8 cellular contexts compared by ENCODE assay signal in the genomic region with DNA sequence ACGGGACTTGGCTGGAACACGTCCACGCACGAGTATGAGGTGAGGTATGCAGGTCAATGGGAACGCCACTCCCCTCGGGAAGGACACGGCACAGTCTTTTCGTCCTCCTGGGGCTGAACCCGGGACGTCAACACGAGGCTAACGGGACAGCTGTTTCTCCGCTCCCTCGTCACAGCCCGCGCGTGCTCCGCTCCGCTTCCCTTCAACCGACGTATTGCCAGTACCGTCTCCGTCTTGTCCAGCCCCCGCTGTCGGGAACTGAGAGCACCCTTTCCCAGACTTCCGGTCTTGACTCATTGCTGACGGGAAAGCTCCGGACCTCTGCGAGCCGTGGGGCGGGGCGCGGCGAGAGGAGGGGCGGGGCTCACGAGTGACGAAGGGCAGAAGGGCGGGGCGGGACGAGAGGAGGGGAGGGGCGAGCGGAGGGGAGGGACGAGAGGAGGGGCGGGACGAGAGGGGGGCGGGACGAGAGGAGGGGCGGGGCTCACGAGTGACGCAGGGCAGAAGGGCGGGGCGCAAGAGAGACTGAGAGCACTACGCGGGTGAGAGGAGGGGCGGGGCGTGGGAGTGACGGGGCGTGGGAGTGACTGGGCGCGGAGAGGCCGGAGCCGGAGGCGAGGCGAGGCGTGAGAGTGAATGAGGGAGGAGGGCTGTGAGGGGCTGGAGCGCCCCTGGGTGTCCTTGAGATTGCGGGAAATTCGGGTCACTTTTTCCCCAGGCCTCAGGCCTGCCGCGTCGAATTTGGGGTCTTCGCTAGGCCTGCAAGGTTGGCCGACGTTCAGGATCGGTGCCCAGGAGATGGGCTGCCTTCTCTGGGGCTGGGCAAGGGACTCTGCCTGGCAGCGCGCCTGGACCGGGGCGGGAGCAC. TPM values are rescaled to one million over a fixed set of nuclear protein-coding genes. Genes with fewer than 3 reads are reported as not detected.
DNase-seq lines count a peak whose midpoint lies in the region; ATAC-seq, FAIRE-seq and TF ChIP-seq lines count a peak whose summit lies in the region.

No MANE protein-coding gene starts in this region.

- H3K4me2 ChIP-seq in SU-DHL-6 (ENCODE audit: low read depth, low read length, poor library complexity, severe bottlenecking) = peak overlapping the region; percentile 78
- peak overlapping the region; percentile 99 for H3K4me2 ChIP-seq in parathyroid adenoma (ENCODE audit: low read length)

- H3K27me3 ChIP-seq in SU-DHL-6 (ENCODE audit: low read length) (no peaks in the 10 kb centered on the region), parathyroid adenoma (ENCODE audit: control insufficient read depth, insufficient read depth, low read length) (no peaks in the 10 kb centered on the region), tibial artery (no peaks in the 10 kb centered on the region)

- no peak overlapping the region for H3K27ac ChIP-seq in SU-DHL-6 (ENCODE audit: low read depth, low read length)
- peak overlapping the region; percentile 93 for H3K27ac ChIP-seq in parathyroid adenoma
- peak overlapping the region; percentile 89 to 92 for H3K27ac ChIP-seq in tibial artery

- no peaks in the 10 kb centered on the region for H3K79me2 ChIP-seq in SU-DHL-6 (ENCODE audit: insufficient read depth, low read length)
- no peaks in the 10 kb centered on the region for H3K79me2 ChIP-seq in parathyroid adenoma

- H3K4me1 ChIP-seq in parathyroid adenoma (no peaks in the 10 kb centered on the region), tibial artery (peaks cover 0 to 11% (median 5%) of the 10 kb centered on the region in 4 donors)

- ATAC-seq in HG02798 (IDR thresholded peaks at IDR 0.05; ENCODE audit: poor library complexity, unreplicated experiment) (peak; percentile 91), Right ventricle myocardium superior (ENCODE audit: poor library complexity) (peak; percentile 95)

- H3K9ac ChIP-seq in SU-DHL-6 (ENCODE audit: low read length) = peak overlapping the region; percentile 70
- H3K9ac ChIP-seq in parathyroid adenoma = no peak overlapping the region

- H2AFZ ChIP-seq in SU-DHL-6 (ENCODE audit: low read depth, low read length, severe bottlenecking) = peak overlapping the region; percentile 99
- H2AFZ ChIP-seq in parathyroid adenoma = peak overlapping the region; percentile 90

- no peaks in the 10 kb centered on the region for H4K20me1 ChIP-seq in SU-DHL-6 (ENCODE audit: low read depth, low read length)

- DNase-seq in GM12891 (ENCODE audit: insufficient read length, low spot score) (peak; percentile 74), NCI-H1417 treated with DMSO at 0.1 percent for 48 hours (lab: John Stamatoyannopoulos, UW) (peak; percentile 88), Right ventricle myocardium superior (peak; percentile 99), tibial artery (peak; percentile 98 to 99)
- peak; percentile 83 for DNase-seq in activated naive CD8-positive, alpha-beta T cell treated with anti-CD3 and anti-CD28 coated beads, Interleukin-2, amount 50 U/mL, for 16 hours (ENCODE audit: low read depth, low spot score)

- H3K36me3 ChIP-seq in SU-DHL-6 (ENCODE audit: low read length) (no peaks in the 10 kb centered on the region), parathyroid adenoma (ENCODE audit: control insufficient read depth, insufficient read depth, low read length) (no peaks in the 10 kb centered on the region), tibial artery (no peaks in the 10 kb centered on the region)

- peak overlapping the region; percentile 76 for H3K4me3 ChIP-seq in SU-DHL-6 (ENCODE audit: insufficient read depth, low read length, poor library complexity, severe bottlenecking)
- H3K4me3 ChIP-seq in parathyroid adenoma (ENCODE audit: low read depth, low read length) = peak overlapping the region; percentile 87
- H3K4me3 ChIP-seq in tibial artery = peak overlapping the region; percentile 65 to 74

- peak; percentile 95 for FAIRE-seq in GM12891 (lab: Jason Lieb, UNC)

- TF ChIP-seq POLR2A in GM12891 (IDR thresholded peaks at IDR 0.05; ENCODE audit: low read depth, low read length) = no peak

- intact Hi-C loops in Right ventricle myocardium superior (cut with DNase I) (loop anchor here (10.0 kb wide), 1 partner anchor 195 kb away; the partner anchor contains the start of gene ADAMTS4), tibial artery (cut with DNase I; ENCODE audit: low total_unique reads) (loop anchor here (10.0 kb wide), 1 partner anchor 345 kb away; the partner anchor contains the start of gene USF1)

- H3K9me3 ChIP-seq in SU-DHL-6 (ENCODE audit: insufficient read depth, low read length) (no peaks in the 10 kb centered on the region), parathyroid adenoma (ENCODE audit: control insufficient read depth, low read length) (no peaks in the 10 kb centered on the region), tibial artery (no peaks in the 10 kb centered on the region)

- TF ChIP-seq CTCF in SU-DHL-6 (IDR thresholded peaks at IDR 0.05; ENCODE audit: insufficient read depth, low read length, poor library complexity, severe bottlenecking) (no peak), parathyroid adenoma (IDR thresholded peaks at IDR 0.05) (no peak), tibial artery (IDR thresholded peaks at IDR 0.05) (no peak)

- 0 out of 2 replicates have a peak, but pooled peaks cover 8% of the 10 kb centered on the region for H3F3A ChIP-seq in SU-DHL-6 (ENCODE audit: insufficient read depth)

- no peaks in the 10 kb centered on the region for H3K9me2 ChIP-seq in SU-DHL-6 (replicated peaks; ENCODE audit: insufficient read depth, low read length)

TF ChIP-seq in GM12891, 5 proteins besides CTCF, POLR2A, EP300 and RAD21:
- TF ChIP-seq PAX5 (IDR thresholded peaks at IDR 0.05; ENCODE audit: insufficient read depth, low read length, severe bottlenecking) (no peak), POLR2AphosphoS5 (IDR thresholded peaks at IDR 0.05; ENCODE audit: low read depth, low read length) (peak; percentile 46; the same call in 1 of the 2 replicates), TAF1 (IDR thresholded peaks at IDR 0.05; ENCODE audit: low read depth, low read length) (peak; percentile 33; the same call in 1 of the 2 replicates)

RNA-seq across cellular contexts. Expression of gene CFAP126, which starts 22.2 kb away (rescaled TPM):
- polyA plus RNA-seq in GM12891 (2012; ENCODE audit: low read depth, missing spikeins) = not detected
- not detected for total RNA-seq in Right ventricle myocardium superior
